ENCODE assay signal across 8 cellular contexts in genomic region chr2:219530048-219530963, GRCh38. TPM values are rescaled to one million over a fixed set of nuclear protein-coding genes. Genes with fewer than 3 reads are reported as not detected.
DNase-seq lines count a peak whose midpoint lies in the region; ATAC-seq and TF ChIP-seq lines count a peak whose summit lies in the region.

No MANE protein-coding gene starts in this region.

- no peaks in the 10 kb centered on the region for H3K9me3 ChIP-seq in right lobe of liver

- H3K4me1 ChIP-seq in right lobe of liver = no peaks in the 10 kb centered on the region

- no peak overlapping the region for H3K4me3 ChIP-seq in right lobe of liver

- intact Hi-C loops in CD14-positive monocyte (cut with micrococcal nuclease) = loop anchor here (1.0 to 5.0 kb wide), 5 partner anchors 33 to 128 kb away; partner anchors contain the start of gene GMPPA (in 1 of the 2)
- intact Hi-C loops in right lobe of liver (cut with DNase I) = loop anchor here (5.0 to 10.0 kb wide), 3 partner anchors 53 to 123 kb away; no protein-coding TSS in a partner anchor

- TF ChIP-seq POLR2A in right lobe of liver (IDR thresholded peaks at IDR 0.05) = no peak

- 21% methylated on average over 10 of the region's 21 CpGs for WGBS in right lobe of liver (ENCODE audit: insufficient coverage, low coverage, low lambda C conversion rate, missing lambda C conversion rate)

- peak overlapping the region in 1 of 7 donors; percentile 70 for H3K27ac Mint-ChIP-seq in CD14-positive monocyte

- H3K36me3 Mint-ChIP-seq in CD14-positive monocyte = no peaks in the 10 kb centered on the region

- DNase-seq in CD14-positive monocyte (ENCODE audit: low spot score) = peak; percentile 81
- DNase-seq in NCI-H69 (lab: John Stamatoyannopoulos, UW) = peak; percentile 83
- peak; percentile 86 for DNase-seq in activated CD4-positive, alpha-beta T cell treated with anti-CD3 and anti-CD28 coated beads, Interleukin-2, amount 50 U/mL, for 1 hour
- DNase-seq in cortex of kidney (lab: John Stamatoyannopoulos, UW) = peak; percentile 6
- DNase-seq in right lobe of liver = peak; percentile 88 to 91 (median 90)
- DNase-seq in stimulated activated CD4-positive, alpha-beta T cell treated with anti-CD3 and anti-CD28 coated beads, TNF-alpha, amount 100 ng/mL, for 24 hours (ENCODE audit: low read depth in 3 of 3) = peak; percentile 79 to 83 (median 83)

- H3K4me3 Mint-ChIP-seq in CD14-positive monocyte = peak overlapping the region in 1 of 2 donors; percentile 65

- H3K4me1 Mint-ChIP-seq in CD14-positive monocyte = no peaks in the 10 kb centered on the region

- H3K9me3 Mint-ChIP-seq in CD14-positive monocyte = peaks cover 0 to 2% (median 0%) of the 10 kb centered on the region in 7 donors

- no peaks in the 10 kb centered on the region for H3K27me3 ChIP-seq in right lobe of liver

- ATAC-seq in GM19351 (IDR thresholded peaks at IDR 0.05; ENCODE audit: unreplicated experiment) (peak; percentile 86), HG03442 (IDR thresholded peaks at IDR 0.05; ENCODE audit: unreplicated experiment) (peak; percentile 85), right lobe of liver (peak; percentile 94 to 98 (median 96))

- peaks cover 51 to 60% (median 58%) of the 10 kb centered on the region in 3 donors for H3K27me3 Mint-ChIP-seq in CD14-positive monocyte (ENCODE audit: low read depth in 3 of 3)

- H3K27ac ChIP-seq in right lobe of liver = no peak overlapping the region

- H3K36me3 ChIP-seq in right lobe of liver = no peaks in the 10 kb centered on the region

- TF ChIP-seq CTCF in CD14-positive monocyte (IDR thresholded peaks at IDR 0.05) (peak; percentile 93), right lobe of liver (IDR thresholded peaks at IDR 0.05) (peak; percentile 94 to 98 (median 97))

RNA-seq across cellular contexts. Expression of gene CHPF, which starts 13.3 kb away (rescaled TPM):
- under 1 TPM; 0.09 to 0.32 TPM for polyA plus RNA-seq in CD14-positive monocyte
- total RNA-seq in right lobe of liver = 100 to 1,000 TPM in 2 of 6 experiments, 10 to 100 TPM in 4; 33.2 to 183 (median 39.6) TPM

RNA-seq across cellular contexts. Expression of gene TMEM198, which starts 13.5 kb away (rescaled TPM):
- not detected for polyA plus RNA-seq in CD14-positive monocyte
- total RNA-seq in right lobe of liver = 1 to 10 TPM in 5 of 6 experiments, under 1 TPM in 1; 0.68 to 3.2 (median 1.2) TPM

RNA-seq across cellular contexts. Expression of gene ASIC4, which starts 16.0 kb away (rescaled TPM):
- not detected for polyA plus RNA-seq in CD14-positive monocyte
- total RNA-seq in right lobe of liver = not detected

RNA-seq across cellular contexts. Expression of gene GMPPA, which starts 31.6 kb away (rescaled TPM):
- 10 to 100 TPM; 35.5 to 35.9 TPM for polyA plus RNA-seq in CD14-positive monocyte
- total RNA-seq in right lobe of liver = 10 to 100 TPM; 21.7 to 54.1 (median 40.2) TPM

RNA-seq across cellular contexts. Expression of gene OBSL1, which starts 41.0 kb away (rescaled TPM):
- not detected for polyA plus RNA-seq in CD14-positive monocyte
- 10 to 100 TPM; 27.0 to 42.5 (median 39.4) TPM for total RNA-seq in right lobe of liver

Comparison
In these comparisons a context has a peak if more than half of its experiments do, and no peak if none do; other contexts are left out.
1. DNase-seq: peak in every context shown above with its lines; median percentile 90 in right lobe of liver; 86 in activated CD4-positive, alpha-beta T cell treated with anti-CD3 and anti-CD28 coated beads, Interleukin-2, amount 50 U/mL, for 1 hour; 83 in NCI-H69; 83 in stimulated activated CD4-positive, alpha-beta T cell treated with anti-CD3 and anti-CD28 coated beads, TNF-alpha, amount 100 ng/mL, for 24 hours; 81 in CD14-positive monocyte; 6 in cortex of kidney.